ENCODE assay signal across 1 cellular context in genomic region chr6:42879372-42880239, GRCh38.
TF ChIP-seq lines count a peak whose summit lies in the region.

TSS of gene RPL7L1 (plus strand) at chr6:42879616. CDS start at chr6:42879911, 295 bp downstream.

TF ChIP-seq in HepG2, 621 proteins besides CTCF, POLR2A, EP300 and RAD21 (continued from another document and continues in another):
- TF ChIP-seq, protein P1, sequence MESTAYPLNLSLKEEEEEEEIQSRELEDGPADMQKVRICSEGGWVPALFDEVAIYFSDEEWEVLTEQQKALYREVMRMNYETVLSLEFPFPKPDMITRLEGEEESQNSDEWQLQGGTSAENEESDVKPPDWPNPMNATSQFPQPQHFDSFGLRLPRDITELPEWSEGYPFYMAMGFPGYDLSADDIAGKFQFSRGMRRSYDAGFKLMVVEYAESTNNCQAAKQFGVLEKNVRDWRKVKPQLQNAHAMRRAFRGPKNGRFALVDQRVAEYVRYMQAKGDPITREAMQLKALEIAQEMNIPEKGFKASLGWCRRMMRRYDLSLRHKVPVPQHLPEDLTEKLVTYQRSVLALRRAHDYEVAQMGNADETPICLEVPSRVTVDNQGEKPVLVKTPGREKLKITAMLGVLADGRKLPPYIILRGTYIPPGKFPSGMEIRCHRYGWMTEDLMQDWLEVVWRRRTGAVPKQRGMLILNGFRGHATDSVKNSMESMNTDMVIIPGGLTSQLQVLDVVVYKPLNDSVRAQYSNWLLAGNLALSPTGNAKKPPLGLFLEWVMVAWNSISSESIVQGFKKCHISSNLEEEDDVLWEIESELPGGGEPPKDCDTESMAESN (CRISPR knock-in tag; conservative IDR thresholded peaks at IDR 0.05): no peak; the same call in 1 of the 2 replicates
- TF ChIP-seq ETS1 (CRISPR knock-in tag; IDR thresholded peaks at IDR 0.05): no peak
- 0 out of 2 replicates have a peak, but pooled peaks have one; percentile 20 for TF ChIP-seq ZNF75D (CRISPR knock-in tag; IDR thresholded peaks at IDR 0.05; ENCODE audit: borderline replicate concordance)
- no peak for TF ChIP-seq MXD1 (CRISPR knock-in tag; IDR thresholded peaks at IDR 0.05)
- TF ChIP-seq DBP (CRISPR knock-in tag; IDR thresholded peaks at IDR 0.05; ENCODE audit: not compliant biosample characterization): peak; percentile 89
- peak; percentile 99 for TF ChIP-seq GATAD1 (CRISPR knock-in tag; IDR thresholded peaks at IDR 0.05)
- TF ChIP-seq ZBTB26 (CRISPR knock-in tag; IDR thresholded peaks at IDR 0.05; ENCODE audit: borderline replicate concordance): peak; percentile 69; the same call in 1 of the 2 replicates
- TF ChIP-seq TIGD3 (CRISPR knock-in tag; IDR thresholded peaks at IDR 0.05; ENCODE audit: borderline replicate concordance): 0 out of 2 replicates have a peak, but pooled peaks have one; percentile 58
- no peak for TF ChIP-seq PCBP2 (optimal IDR thresholded peaks at IDR 0.05; ENCODE audit: low read depth, low read length, poor library complexity, severe bottlenecking)
- peak; percentile 86 for TF ChIP-seq ETV5 (CRISPR knock-in tag; IDR thresholded peaks at IDR 0.05; ENCODE audit: borderline replicate concordance)
- no peak for TF ChIP-seq MIXL1 (CRISPR knock-in tag; IDR thresholded peaks at IDR 0.05)
- TF ChIP-seq KLF9 (CRISPR knock-in tag; IDR thresholded peaks at IDR 0.05; ENCODE audit: low read depth): peak; percentile 66
- TF ChIP-seq JDP2 (CRISPR knock-in tag; IDR thresholded peaks at IDR 0.05; ENCODE audit: borderline replicate concordance): no peak
- TF ChIP-seq, protein P2, sequence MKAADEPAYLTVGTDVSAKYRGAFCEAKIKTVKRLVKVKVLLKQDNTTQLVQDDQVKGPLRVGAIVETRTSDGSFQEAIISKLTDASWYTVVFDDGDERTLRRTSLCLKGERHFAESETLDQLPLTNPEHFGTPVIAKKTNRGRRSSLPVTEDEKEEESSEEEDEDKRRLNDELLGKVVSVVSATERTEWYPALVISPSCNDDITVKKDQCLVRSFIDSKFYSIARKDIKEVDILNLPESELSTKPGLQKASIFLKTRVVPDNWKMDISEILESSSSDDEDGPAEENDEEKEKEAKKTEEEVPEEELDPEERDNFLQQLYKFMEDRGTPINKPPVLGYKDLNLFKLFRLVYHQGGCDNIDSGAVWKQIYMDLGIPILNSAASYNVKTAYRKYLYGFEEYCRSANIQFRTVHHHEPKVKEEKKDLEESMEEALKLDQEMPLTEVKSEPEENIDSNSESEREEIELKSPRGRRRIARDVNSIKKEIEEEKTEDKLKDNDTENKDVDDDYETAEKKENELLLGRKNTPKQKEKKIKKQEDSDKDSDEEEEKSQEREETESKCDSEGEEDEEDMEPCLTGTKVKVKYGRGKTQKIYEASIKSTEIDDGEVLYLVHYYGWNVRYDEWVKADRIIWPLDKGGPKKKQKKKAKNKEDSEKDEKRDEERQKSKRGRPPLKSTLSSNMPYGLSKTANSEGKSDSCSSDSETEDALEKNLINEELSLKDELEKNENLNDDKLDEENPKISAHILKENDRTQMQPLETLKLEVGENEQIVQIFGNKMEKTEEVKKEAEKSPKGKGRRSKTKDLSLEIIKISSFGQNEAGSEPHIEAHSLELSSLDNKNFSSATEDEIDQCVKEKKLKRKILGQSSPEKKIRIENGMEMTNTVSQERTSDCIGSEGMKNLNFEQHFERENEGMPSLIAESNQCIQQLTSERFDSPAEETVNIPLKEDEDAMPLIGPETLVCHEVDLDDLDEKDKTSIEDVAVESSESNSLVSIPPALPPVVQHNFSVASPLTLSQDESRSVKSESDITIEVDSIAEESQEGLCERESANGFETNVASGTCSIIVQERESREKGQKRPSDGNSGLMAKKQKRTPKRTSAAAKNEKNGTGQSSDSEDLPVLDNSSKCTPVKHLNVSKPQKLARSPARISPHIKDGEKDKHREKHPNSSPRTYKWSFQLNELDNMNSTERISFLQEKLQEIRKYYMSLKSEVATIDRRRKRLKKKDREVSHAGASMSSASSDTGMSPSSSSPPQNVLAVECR (CRISPR knock-in tag; IDR thresholded peaks at IDR 0.05; ENCODE audit: borderline replicate concordance): peak; percentile 90
- peak; percentile 84 for TF ChIP-seq TBX2 (CRISPR knock-in tag; IDR thresholded peaks at IDR 0.05; ENCODE audit: borderline replicate concordance)
- 0 out of 2 replicates have a peak, but pooled peaks have one; percentile 75 for TF ChIP-seq SAFB2 (CRISPR knock-in tag; IDR thresholded peaks at IDR 0.05; ENCODE audit: borderline replicate concordance, low read depth)
- TF ChIP-seq FIP1L1 (IDR thresholded peaks at IDR 0.05; ENCODE audit: borderline replicate concordance, insufficient read depth, low read depth, low read length): no peak
- TF ChIP-seq ZFP41 (CRISPR knock-in tag; IDR thresholded peaks at IDR 0.05; ENCODE audit: borderline replicate concordance): no peak; the same call in 1 of the 2 replicates
- TF ChIP-seq RARG (CRISPR knock-in tag; IDR thresholded peaks at IDR 0.05; ENCODE audit: low read depth): no peak
- peak; percentile 4 for TF ChIP-seq JARID2 (CRISPR knock-in tag; IDR thresholded peaks at IDR 0.05; ENCODE audit: insufficient replicate concordance)
- TF ChIP-seq THAP11 (CRISPR knock-in tag; IDR thresholded peaks at IDR 0.05): peak; percentile 94
- peak; percentile 79; the same call in 1 of the 2 replicates for TF ChIP-seq TBP (CRISPR knock-in tag; IDR thresholded peaks at IDR 0.05)
- no peak for TF ChIP-seq ZMAT5 (CRISPR knock-in tag; IDR thresholded peaks at IDR 0.05; ENCODE audit: borderline replicate concordance, low read depth)
- TF ChIP-seq ZNF572 (CRISPR knock-in tag; IDR thresholded peaks at IDR 0.05): no peak
- TF ChIP-seq MED13 (CRISPR knock-in tag; IDR thresholded peaks at IDR 0.05): peak; percentile 78
- peak; percentile 85 for TF ChIP-seq ZNF3 (CRISPR knock-in tag; IDR thresholded peaks at IDR 0.05)
- TF ChIP-seq ARNT (IDR thresholded peaks at IDR 0.05): no peak
- TF ChIP-seq ZNF564 (CRISPR knock-in tag; IDR thresholded peaks at IDR 0.05): peak; percentile 38; the same call in 1 of the 2 replicates
- TF ChIP-seq, protein P3, sequence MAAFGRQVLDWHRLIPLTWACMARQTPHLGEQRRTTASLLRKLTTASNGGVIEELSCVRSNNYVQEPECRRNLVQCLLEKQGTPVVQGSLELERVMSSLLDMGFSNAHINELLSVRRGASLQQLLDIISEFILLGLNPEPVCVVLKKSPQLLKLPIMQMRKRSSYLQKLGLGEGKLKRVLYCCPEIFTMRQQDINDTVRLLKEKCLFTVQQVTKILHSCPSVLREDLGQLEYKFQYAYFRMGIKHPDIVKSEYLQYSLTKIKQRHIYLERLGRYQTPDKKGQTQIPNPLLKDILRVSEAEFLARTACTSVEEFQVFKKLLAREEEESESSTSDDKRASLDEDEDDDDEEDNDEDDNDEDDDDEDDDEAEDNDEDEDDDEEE (CRISPR knock-in tag; IDR thresholded peaks at IDR 0.05): no peak
- peak; percentile 89 for TF ChIP-seq FOXK1 (CRISPR knock-in tag; IDR thresholded peaks at IDR 0.05; ENCODE audit: borderline replicate concordance, low read depth)
- TF ChIP-seq ATRX (CRISPR knock-in tag; IDR thresholded peaks at IDR 0.05; ENCODE audit: borderline replicate concordance): no peak
- no peak for TF ChIP-seq NFKBIZ (CRISPR knock-in tag; IDR thresholded peaks at IDR 0.05)
- TF ChIP-seq ZNF562 (CRISPR knock-in tag; IDR thresholded peaks at IDR 0.05; ENCODE audit: borderline replicate concordance): no peak
- TF ChIP-seq THAP9 (CRISPR knock-in tag; IDR thresholded peaks at IDR 0.05; ENCODE audit: borderline replicate concordance): peak; percentile 99
- TF ChIP-seq NFRKB (IDR thresholded peaks at IDR 0.05): peak; percentile 90
- TF ChIP-seq PCBP1 (IDR thresholded peaks at IDR 0.05; ENCODE audit: borderline replicate concordance, low read depth, low read length): no peak
- no peak for TF ChIP-seq GLMP (CRISPR knock-in tag; IDR thresholded peaks at IDR 0.05; ENCODE audit: borderline replicate concordance)
- peak; percentile 22 for TF ChIP-seq RBM22 (optimal IDR thresholded peaks at IDR 0.05; ENCODE audit: low read length)
- peak; percentile 63; the same call in 1 of the 2 replicates for TF ChIP-seq BORCS8-MEF2B (CRISPR knock-in tag; IDR thresholded peaks at IDR 0.05)
- peak; percentile 34; the same call in 1 of the 2 replicates for TF ChIP-seq ZNF720 (CRISPR knock-in tag; IDR thresholded peaks at IDR 0.05)
- no peak for TF ChIP-seq TEAD3 (CRISPR knock-in tag; optimal IDR thresholded peaks at IDR 0.05; ENCODE audit: borderline replicate concordance)
- peak; percentile 62; the same call in 1 of the 2 replicates for TF ChIP-seq GZF1 (CRISPR knock-in tag; IDR thresholded peaks at IDR 0.05)
- no peak for TF ChIP-seq ZNF530 (CRISPR knock-in tag; IDR thresholded peaks at IDR 0.05; ENCODE audit: low read depth)
- peak; percentile 62; the same call in 1 of the 2 replicates for TF ChIP-seq ZNF225 (CRISPR knock-in tag; IDR thresholded peaks at IDR 0.05)
- TF ChIP-seq ZBTB8A (CRISPR knock-in tag; IDR thresholded peaks at IDR 0.05; ENCODE audit: borderline replicate concordance, low read depth): no peak; the same call in 1 of the 2 replicates
